ENCODE assay signal across 27 cellular contexts in the genomic region with DNA sequence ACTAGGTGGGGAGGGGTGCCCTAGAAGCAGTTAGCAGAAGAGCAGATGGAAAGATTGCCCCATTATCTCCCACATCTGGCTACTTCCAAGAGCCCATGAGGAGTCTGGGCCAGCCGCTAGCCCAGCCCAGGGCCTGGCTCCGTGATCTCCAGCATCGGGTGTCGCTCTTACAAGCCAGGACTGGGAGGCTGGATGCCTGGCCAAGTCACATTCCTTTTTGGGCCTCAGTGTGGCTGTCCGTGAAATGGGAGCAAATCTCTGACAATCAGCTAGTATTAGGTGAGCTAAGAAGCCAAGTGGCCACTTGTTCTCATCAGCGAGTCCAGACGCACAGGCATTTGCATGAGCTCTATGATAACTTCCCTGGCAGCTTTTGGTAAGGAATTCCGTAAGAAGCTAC. TPM values are rescaled to one million over a fixed set of nuclear protein-coding genes. Genes with fewer than 3 reads are reported as not detected.
DNase-seq lines count a peak whose midpoint lies in the region; ATAC-seq, FAIRE-seq and TF ChIP-seq lines count a peak whose summit lies in the region.
"Had no signal": no experiment of that assay in that cellular context is flagged by ENCODE, and none has a peak within 500 bp of the region (broad histone marks: within the 10 kb centered on the region; RNA-seq: fewer than 3 reads in every experiment).

No MANE protein-coding gene starts in this region.

- H3K9ac ChIP-seq in HepG2 (ENCODE audit: insufficient read depth, low read depth, low read length) (no peak overlapping the region), endodermal cell (ENCODE audit: extremely low read depth, low read length, poor library complexity, severe bottlenecking) (no peak overlapping the region)
- H3K9ac ChIP-seq: SK-N-SH had no signal

- H3K27me3 Mint-ChIP-seq in T-helper 2 cell treated with Interferon-gamma antibody and Interleukin-4, amounts not matched to agents 5 μg/mL and 100 μg/mL, for 36 hours (ENCODE audit: low read depth), result no peaks in the 10 kb centered on the region
- H3K27me3 Mint-ChIP-seq in endodermal cell (ENCODE audit: insufficient read depth) (peaks cover 2% of the 10 kb centered on the region), type B pancreatic cell (no peaks in the 10 kb centered on the region)

- H3K36me3 Mint-ChIP-seq in T-helper 2 cell treated with Interferon-gamma antibody and Interleukin-4, amounts not matched to agents 5 μg/mL and 100 μg/mL, for 36 hours (ENCODE audit: low read depth), result peaks cover 21% of the 10 kb centered on the region
- H3K36me3 Mint-ChIP-seq in endodermal cell (ENCODE audit: low read depth) (peaks cover 2% of the 10 kb centered on the region), type B pancreatic cell (peaks cover 1% of the 10 kb centered on the region)

- H3K36me3 ChIP-seq in HepG2 (replicated peaks in 1 of 2; ENCODE audit: control insufficient read depth in 1 of 2, insufficient read depth in 2 of 2, low read length in 2 of 2), result peaks cover 3 to 7% of the 10 kb centered on the region in 2 experiments; a peak in 2 of 5 replicates
- H3K36me3 ChIP-seq in right lobe of liver, result peaks cover 0 to 1% (median 0%) of the 10 kb centered on the region in 4 donors
- H3K36me3 ChIP-seq in endodermal cell (ENCODE audit: control insufficient read depth, insufficient read depth, low read length), result peaks cover under 1% of the 10 kb centered on the region
- H3K36me3 ChIP-seq: brain microvascular endothelial cell had no signal

- peak overlapping the region; percentile 38 for H3K27ac Mint-ChIP-seq in T-helper 2 cell treated with Interferon-gamma antibody and Interleukin-4, amounts not matched to agents 5 μg/mL and 100 μg/mL, for 36 hours
- H3K27ac Mint-ChIP-seq in endodermal cell, result no peak overlapping the region
- H3K27ac Mint-ChIP-seq in type B pancreatic cell, result no peak overlapping the region
- H3K27ac Mint-ChIP-seq: nephron had no signal

- H4K20me1 ChIP-seq in HepG2 (ENCODE audit: insufficient read depth, low read length), result no peaks in the 10 kb centered on the region

- WGBS in HepG2 (ENCODE audit: low lambda C conversion rate), result 40% methylated on average over 5 of the region's 8 CpGs
- WGBS in right lobe of liver (ENCODE audit: insufficient coverage, low coverage, low lambda C conversion rate, missing lambda C conversion rate), result 85% methylated on average over 3 of the region's 8 CpGs
- WGBS in endodermal cell (ENCODE audit: insufficient coverage in 1 of 2, insufficient read length in 1 of 2), 2 experiments, result 92 to 93% methylated on average over 8 of the region's 8 CpGs

- no peak overlapping the region for H2AFZ ChIP-seq in HepG2 (ENCODE audit: low read length)
- H2AFZ ChIP-seq: hepatocyte had no signal

- CTCF ChIA-PET in HepG2 (lab: Yijun Ruan, JAX; ENCODE audit: low intra/inter-chr PET ratio, low total read pairs), result interaction anchor here (3.0 kb wide), 1 partner anchor 35 kb away, joined by 16 read pairs; a partner anchor contains a TSS

- POLR2A ChIA-PET in HepG2 (lab: Yijun Ruan, JAX), result no interaction called here

- H3K9me3 Mint-ChIP-seq in T-helper 2 cell treated with Interferon-gamma antibody and Interleukin-4, amounts not matched to agents 5 μg/mL and 100 μg/mL, for 36 hours, result no peaks in the 10 kb centered on the region
- H3K9me3 Mint-ChIP-seq in endodermal cell (no peaks in the 10 kb centered on the region), type B pancreatic cell (no peaks in the 10 kb centered on the region)
- H3K9me3 Mint-ChIP-seq: CD14-positive monocyte, nephron had no signal

- H3K27me3 ChIP-seq in HepG2 (ENCODE audit: control insufficient read depth in 1 of 2, insufficient read depth in 2 of 2, low read length in 2 of 2) (peaks cover 0 to 3% of the 10 kb centered on the region in 2 experiments; a peak in 1 of 5 replicates), right lobe of liver (no peaks in the 10 kb centered on the region), endodermal cell (ENCODE audit: control insufficient read depth, insufficient read depth, low read length, poor library complexity, severe bottlenecking) (no peaks in the 10 kb centered on the region)
- H3K27me3 ChIP-seq: brain microvascular endothelial cell, dorsolateral prefrontal cortex, hepatocyte, upper lobe of right lung had no signal

- no peak for TF ChIP-seq RAD21 in HepG2 (CRISPR knock-in tag; IDR thresholded peaks at IDR 0.05)

- H3K4me1 Mint-ChIP-seq in T-helper 2 cell treated with Interferon-gamma antibody and Interleukin-4, amounts not matched to agents 5 μg/mL and 100 μg/mL, for 36 hours (ENCODE audit: low read depth), result peaks cover 9% of the 10 kb centered on the region
- H3K4me1 Mint-ChIP-seq in endodermal cell (peaks cover 8% of the 10 kb centered on the region), type B pancreatic cell (ENCODE audit: unreplicated experiment) (peaks cover 8% of the 10 kb centered on the region)

- TF ChIP-seq EP300 in HepG2 (IDR thresholded peaks at IDR 0.05; ENCODE audit: low read depth in 2 of 2, low read length in 2 of 2), result no peak
- no peak for TF ChIP-seq EP300 in HepG2 (CRISPR knock-in tag; IDR thresholded peaks at IDR 0.05; ENCODE audit: borderline replicate concordance)

- no peak for DNase-seq in T-helper 2 cell treated with Interferon-gamma antibody and Interleukin-4, amounts not matched to agents 5 μg/mL and 100 μg/mL, for 36 hours (ENCODE audit: low spot score)
- no peak for DNase-seq in T-helper 2 cell
- no peak for DNase-seq in HepG2 (ENCODE audit: low spot score)
- DNase-seq in right lobe of liver, result no peak
- no peak for DNase-seq in endodermal cell
- DNase-seq in type B pancreatic cell (ENCODE audit: extremely low spot score, unreplicated experiment), result no peak
- DNase-seq: activated T-cell treated with anti-CD3 and anti-CD28 coated beads, Interleukin-2, amount 50 U/mL, for 1 hour; brain microvascular endothelial cell; Kasumi-1; mucosa of descending colon; NCI-H1436; NCI-H2081 treated with DMSO at 0.1 percent for 48 hours; NCI-H226; NCI-H526 treated with DMSO at 0.1 percent for 48 hours; PC-3; SK-N-SH; stimulated activated naive CD4-positive, alpha-beta T cell; upper lobe of right lung had no signal

- no peak for TF ChIP-seq CTCF in HepG2 (CRISPR knock-in tag; IDR thresholded peaks at IDR 0.05)
- TF ChIP-seq CTCF in right lobe of liver (IDR thresholded peaks at IDR 0.05), result no peak
- no peak for TF ChIP-seq CTCF in endodermal cell (conservative IDR thresholded peaks at IDR 0.05)
- TF ChIP-seq CTCF in type B pancreatic cell (conservative IDR thresholded peaks at IDR 0.05), result no peak

- H3K4me3 ChIP-seq in HepG2 (replicated peaks in 1 of 3; ENCODE audit: insufficient read depth in 1 of 3, low read depth in 2 of 3, low read length in 3 of 3) (no peak overlapping the region), right lobe of liver (no peak overlapping the region), endodermal cell (ENCODE audit: low read length) (no peak overlapping the region)
- H3K4me3 ChIP-seq: dorsolateral prefrontal cortex, hepatocyte, mucosa of descending colon, skin epidermis, upper lobe of right lung had no signal

- H3K27ac ChIP-seq in HepG2 (ENCODE audit: extremely low read length, insufficient read depth, low read length) (no peak overlapping the region), right lobe of liver (no peak overlapping the region), endodermal cell (ENCODE audit: low read depth, low read length) (peak overlapping the region; percentile 70)
- H3K27ac ChIP-seq: brain microvascular endothelial cell, hepatocyte, skin epidermis, upper lobe of right lung had no signal

- H3K4me1 ChIP-seq in HepG2 (ENCODE audit: insufficient read depth, low read length) (no peaks in the 10 kb centered on the region), right lobe of liver (no peaks in the 10 kb centered on the region), endodermal cell (ENCODE audit: control insufficient read depth, insufficient read depth, low read length) (no peaks in the 10 kb centered on the region)
- H3K4me1 ChIP-seq: upper lobe of right lung had no signal

- FAIRE-seq in HepG2 (lab: Jason Lieb, UNC), result no peak
- FAIRE-seq: frontal cortex had no signal

- no peaks in the 10 kb centered on the region for H3K79me2 ChIP-seq in HepG2 (ENCODE audit: insufficient read depth, low read length)
- H3K79me2 ChIP-seq: hepatocyte had no signal

- TF ChIP-seq POLR2A in HepG2 (IDR thresholded peaks at IDR 0.05; ENCODE audit: insufficient read depth in 1 of 2, low read depth in 2 of 2, low read length in 2 of 2), result no peak
- no peak for TF ChIP-seq POLR2A in right lobe of liver (IDR thresholded peaks at IDR 0.05)

- in situ Hi-C loops in HepG2 (cut with HindIII; ENCODE audit: extremely low pct_ligation_motif_present, low pct_unique_long_range_greater_than_20kb), result loop anchor here (5.0 kb wide), 2 partner anchors 34 to 79 kb away; a partner anchor contains a TSS

- H3K9me3 ChIP-seq in HepG2 (ENCODE audit: low read length) (no peaks in the 10 kb centered on the region), right lobe of liver (no peaks in the 10 kb centered on the region), endodermal cell (ENCODE audit: control insufficient read depth, low read length) (no peaks in the 10 kb centered on the region)
- H3K9me3 ChIP-seq: mucosa of descending colon, SK-N-SH, upper lobe of right lung had no signal

- BruUV-seq in HepG2 (replicated peaks; lab: Mats Ljungman, UMichigan), result no TSS peak

- intact Hi-C loops in HepG2 (cut with micrococcal nuclease; ENCODE audit: unreplicated experiment) (no loop called here), right lobe of liver (cut with DNase I) (no loop called here)

- no peak overlapping the region for H3K4me3 Mint-ChIP-seq in T-helper 2 cell treated with Interferon-gamma antibody and Interleukin-4, amounts not matched to agents 5 μg/mL and 100 μg/mL, for 36 hours
- H3K4me3 Mint-ChIP-seq in endodermal cell (no peak overlapping the region), type B pancreatic cell (no peak overlapping the region)
- H3K4me3 Mint-ChIP-seq: CD14-positive monocyte, nephron had no signal

- ATAC-seq in HepG2 (no peak), right lobe of liver (no peak), HG02763 (IDR thresholded peaks at IDR 0.05; ENCODE audit: unreplicated experiment) (no peak), GM19328 (IDR thresholded peaks at IDR 0.05; ENCODE audit: unreplicated experiment) (no peak)
- ATAC-seq: mucosa of descending colon, upper lobe of right lung had no signal

- H3K4me2 ChIP-seq in HepG2 (ENCODE audit: low read depth, low read length), result no peak overlapping the region
- H3K4me2 ChIP-seq: hepatocyte, SK-N-SH had no signal

RNA-seq across cellular contexts. Expression of a gene that starts 23.3 kb away (rescaled TPM):
- not detected in 2 replicates for total RNA-seq in HepG2 (2016; rRNA removed; fragmentation: Illumina TruSeq; extraction: Trizol)
- total RNA-seq in HepG2 (2016; cell fraction: cytosol; rRNA removed; fragmentation: Illumina TruSeq; extraction: Trizol; ENCODE audit: low read depth), result not detected in 2 replicates
- 0.03 TPM in 1 of 2 replicates, not detected in the other for total RNA-seq in HepG2 (2016; cell fraction: insoluble cytoplasmic fraction; rRNA removed; fragmentation: Illumina TruSeq; extraction: Trizol)
- total RNA-seq in HepG2 (2016; cell fraction: membrane; rRNA removed; fragmentation: Illumina TruSeq; extraction: Trizol), result not detected in 2 replicates
- not detected in 2 replicates for total RNA-seq in HepG2 (2016; cell fraction: nucleus; rRNA removed; fragmentation: Illumina TruSeq; extraction: Trizol)
- polyA plus RNA-seq in HepG2 (2011; rRNA removed), result not detected in 2 replicates
- polyA plus RNA-seq in HepG2 (2011; cell fraction: cytosol; rRNA removed), result under 0.01 TPM in 1 of 2 replicates, not detected in the other
- polyA plus RNA-seq in HepG2 (2011; cell fraction: nucleus; rRNA removed), result 0.02 TPM in 1 of 2 replicates, not detected in the other
- polyA plus RNA-seq in HepG2 (2012), result 0.01 and 0.04 TPM in 2 replicates
- 0.01 TPM in 1 of 2 replicates, not detected in the other for polyA plus RNA-seq in HepG2 (2016; cell fraction: cytosol; fragmentation: Illumina TruSeq; extraction: Trizol; ENCODE audit: low read depth)
- not detected in 2 replicates for polyA plus RNA-seq in HepG2 (2016; cell fraction: insoluble cytoplasmic fraction; fragmentation: Illumina TruSeq; extraction: Trizol; ENCODE audit: low read depth)
- polyA plus RNA-seq in HepG2 (2016; cell fraction: membrane; fragmentation: Illumina TruSeq; extraction: Trizol; ENCODE audit: low read depth), result not detected in 2 replicates
- polyA plus RNA-seq in HepG2 (2016; cell fraction: nucleus; fragmentation: Illumina TruSeq; extraction: Trizol; ENCODE audit: insufficient read depth, low read depth), result not detected in 2 replicates
- 0.63 TPM in 1 of 2 replicates, not detected in the other for polyA minus RNA-seq in HepG2 (2011; rRNA and poly(A)+ RNA removed; ENCODE audit: low replicate concordance)
- not detected in 2 replicates for polyA minus RNA-seq in HepG2 (2011; cell fraction: cytosol; rRNA and poly(A)+ RNA removed)
- polyA minus RNA-seq in HepG2 (2011; cell fraction: nucleus; rRNA and poly(A)+ RNA removed), result under 0.01 TPM in 1 of 2 replicates, not detected in the other
- total RNA-seq in right lobe of liver, result under 1 TPM in 3 of 6 experiments, not detected in 3; 0.04 to 0.06 (median 0.06) TPM
- total RNA-seq in endodermal cell, result 1 to 10 TPM; 7.7 to 8.5 TPM
- polyA plus RNA-seq in endodermal cell (2013, experiment 1 of 2), result 4.2 TPM
- polyA plus RNA-seq in endodermal cell (2013, experiment 2 of 2), result 3.9 TPM
- total RNA-seq in type B pancreatic cell (ENCODE audit: low replicate concordance), result 5.9 and 15.4 TPM in 2 replicates
- total RNA-seq: lung microvascular endothelial cell had no signal

RNA-seq across cellular contexts. Expression of a gene that starts 34.5 kb away (rescaled TPM):
- total RNA-seq in HepG2 (2016; rRNA removed; fragmentation: Illumina TruSeq; extraction: Trizol) (41.2 and 48.5 TPM in 2 replicates), right lobe of liver (10 to 100 TPM; 16.6 to 21.4 (median 18.6) TPM), endodermal cell (10 to 100 TPM; 37.2 to 39.7 TPM), type B pancreatic cell (ENCODE audit: low replicate concordance) (40.3 and 47.0 TPM in 2 replicates)
- total RNA-seq in HepG2 (2016; cell fraction: cytosol; rRNA removed; fragmentation: Illumina TruSeq; extraction: Trizol; ENCODE audit: low read depth), result 18.9 and 21.3 TPM in 2 replicates
- 40.5 and 43.9 TPM in 2 replicates for total RNA-seq in HepG2 (2016; cell fraction: insoluble cytoplasmic fraction; rRNA removed; fragmentation: Illumina TruSeq; extraction: Trizol)
- 51.7 and 60.5 TPM in 2 replicates for total RNA-seq in HepG2 (2016; cell fraction: membrane; rRNA removed; fragmentation: Illumina TruSeq; extraction: Trizol)
- total RNA-seq in HepG2 (2016; cell fraction: nucleus; rRNA removed; fragmentation: Illumina TruSeq; extraction: Trizol), result 21.2 and 24.7 TPM in 2 replicates
- 39.9 and 46.2 TPM in 2 replicates for polyA plus RNA-seq in HepG2 (2011; rRNA removed)
- polyA plus RNA-seq in HepG2 (2011; cell fraction: cytosol; rRNA removed), result 40.2 and 41.3 TPM in 2 replicates
- 23.0 and 28.1 TPM in 2 replicates for polyA plus RNA-seq in HepG2 (2011; cell fraction: nucleus; rRNA removed)
- 21.8 and 22.2 TPM in 2 replicates for polyA plus RNA-seq in HepG2 (2012)
- 23.5 and 31.3 TPM in 2 replicates for polyA plus RNA-seq in HepG2 (2016; cell fraction: cytosol; fragmentation: Illumina TruSeq; extraction: Trizol; ENCODE audit: low read depth)
- 53.8 and 56.3 TPM in 2 replicates for polyA plus RNA-seq in HepG2 (2016; cell fraction: insoluble cytoplasmic fraction; fragmentation: Illumina TruSeq; extraction: Trizol; ENCODE audit: low read depth)
- polyA plus RNA-seq in HepG2 (2016; cell fraction: membrane; fragmentation: Illumina TruSeq; extraction: Trizol; ENCODE audit: low read depth), result 50.2 and 54.3 TPM in 2 replicates
- polyA plus RNA-seq in HepG2 (2016; cell fraction: nucleus; fragmentation: Illumina TruSeq; extraction: Trizol; ENCODE audit: insufficient read depth, low read depth), result 31.0 and 31.6 TPM in 2 replicates
- 48.5 and 89.7 TPM in 2 replicates for polyA minus RNA-seq in HepG2 (2011; rRNA and poly(A)+ RNA removed; ENCODE audit: low replicate concordance)
- 15.7 and 16.5 TPM in 2 replicates for polyA minus RNA-seq in HepG2 (2011; cell fraction: cytosol; rRNA and poly(A)+ RNA removed)
- 13.4 and 16.9 TPM in 2 replicates for polyA minus RNA-seq in HepG2 (2011; cell fraction: nucleus; rRNA and poly(A)+ RNA removed)
- polyA plus RNA-seq in endodermal cell (2013, experiment 1 of 2), result 29.9 TPM
- 26.1 TPM for polyA plus RNA-seq in endodermal cell (2013, experiment 2 of 2)

RNA-seq across cellular contexts. Expression of a gene that starts 39.9 kb away (rescaled TPM):
- 0.73 and 0.91 TPM in 2 replicates for total RNA-seq in HepG2 (2016; rRNA removed; fragmentation: Illumina TruSeq; extraction: Trizol)
- 0.20 and 0.44 TPM in 2 replicates for total RNA-seq in HepG2 (2016; cell fraction: cytosol; rRNA removed; fragmentation: Illumina TruSeq; extraction: Trizol; ENCODE audit: low read depth)
- total RNA-seq in HepG2 (2016; cell fraction: insoluble cytoplasmic fraction; rRNA removed; fragmentation: Illumina TruSeq; extraction: Trizol), result 0.82 and 1.2 TPM in 2 replicates
- 1.2 and 1.4 TPM in 2 replicates for total RNA-seq in HepG2 (2016; cell fraction: membrane; rRNA removed; fragmentation: Illumina TruSeq; extraction: Trizol)
- 0.81 and 0.85 TPM in 2 replicates for total RNA-seq in HepG2 (2016; cell fraction: nucleus; rRNA removed; fragmentation: Illumina TruSeq; extraction: Trizol)
- polyA plus RNA-seq in HepG2 (2011; rRNA removed), result 1.5 and 2.8 TPM in 2 replicates
- 1.5 and 1.7 TPM in 2 replicates for polyA plus RNA-seq in HepG2 (2011; cell fraction: cytosol; rRNA removed)
- polyA plus RNA-seq in HepG2 (2011; cell fraction: nucleus; rRNA removed), result 4.4 and 7.4 TPM in 2 replicates
- polyA plus RNA-seq in HepG2 (2012), result 2.1 and 2.9 TPM in 2 replicates
- 0.21 and 0.27 TPM in 2 replicates for polyA plus RNA-seq in HepG2 (2016; cell fraction: cytosol; fragmentation: Illumina TruSeq; extraction: Trizol; ENCODE audit: low read depth)
- 1.9 and 2.2 TPM in 2 replicates for polyA plus RNA-seq in HepG2 (2016; cell fraction: insoluble cytoplasmic fraction; fragmentation: Illumina TruSeq; extraction: Trizol; ENCODE audit: low read depth)
- 0.84 and 1.0 TPM in 2 replicates for polyA plus RNA-seq in HepG2 (2016; cell fraction: membrane; fragmentation: Illumina TruSeq; extraction: Trizol; ENCODE audit: low read depth)
- polyA plus RNA-seq in HepG2 (2016; cell fraction: nucleus; fragmentation: Illumina TruSeq; extraction: Trizol; ENCODE audit: insufficient read depth, low read depth), result 1.9 and 3.2 TPM in 2 replicates
- 1.9 and 6.3 TPM in 2 replicates for polyA minus RNA-seq in HepG2 (2011; rRNA and poly(A)+ RNA removed; ENCODE audit: low replicate concordance)
- polyA minus RNA-seq in HepG2 (2011; cell fraction: cytosol; rRNA and poly(A)+ RNA removed), result 1.6 and 2.8 TPM in 2 replicates
- 2.6 and 4.6 TPM in 2 replicates for polyA minus RNA-seq in HepG2 (2011; cell fraction: nucleus; rRNA and poly(A)+ RNA removed)
- total RNA-seq in right lobe of liver, result 10 to 100 TPM in 4 of 6 experiments, 1 to 10 TPM in 2; 5.3 to 28.1 (median 17.8) TPM
- total RNA-seq in endodermal cell, result 1 to 10 TPM; 1.2 to 2.0 TPM
- 3.6 TPM for polyA plus RNA-seq in endodermal cell (2013, experiment 1 of 2)
- polyA plus RNA-seq in endodermal cell (2013, experiment 2 of 2), result 3.7 TPM
- 4.1 and 7.0 TPM in 2 replicates for total RNA-seq in type B pancreatic cell (ENCODE audit: low replicate concordance)
